In genomic region chrX:112857478-112857878, GRCh38 we compare ENCODE assay signal across 22 cellular contexts. TPM values are rescaled to one million over a fixed set of nuclear protein-coding genes. Genes with fewer than 3 reads are reported as not detected.
DNase-seq lines count a peak whose midpoint lies in the region; ATAC-seq lines count a peak whose summit lies in the region.
"Had no signal": no experiment of that assay in that cellular context is flagged by ENCODE, and none has a peak within 500 bp of the region (broad histone marks: within the 10 kb centered on the region; RNA-seq: fewer than 3 reads in every experiment).

No MANE protein-coding gene starts in this region.

- peaks cover 8% of the 10 kb centered on the region for H3K4me1 Mint-ChIP-seq in stimulated activated naive CD8-positive, alpha-beta T cell treated with anti-CD3 and anti-CD28 coated beads, Interleukin-15, amount 100 ng/mL, for 72 hours
- H3K4me1 Mint-ChIP-seq in stimulated activated naive B cell treated with anti-CD40 and anti-IgM and Interleukin-4, amounts not matched to agents 10 μg/mL and 1 μg/mL and 100 μg/mL, for 72 hours = peaks cover 0 to 13% of the 10 kb centered on the region in 2 donors

- no peak overlapping the region for H3K27ac Mint-ChIP-seq in stimulated activated naive CD8-positive, alpha-beta T cell treated with anti-CD3 and anti-CD28 coated beads, Interleukin-15, amount 100 ng/mL, for 72 hours
- no peak overlapping the region for H3K27ac Mint-ChIP-seq in stimulated activated naive B cell treated with anti-CD40 and anti-IgM and Interleukin-4, amounts not matched to agents 10 μg/mL and 1 μg/mL and 100 μg/mL, for 72 hours
- H3K27ac Mint-ChIP-seq: activated naive CD8-positive, alpha-beta T cell treated with anti-CD3 and anti-CD28 coated beads, Interleukin-2, amount 10 ng/mL, durations not matched to agents 7 days and 5 days; activated T-helper 2 cell treated with anti-CD3 and anti-CD28 coated beads, Interferon-gamma antibody, Interleukin-2, Interleukin-4, amounts not matched to agents 10 μg/mL and 5 μg/mL and 100 μg/mL, durations not matched to agents 14 hours and 24 hours and 36 hours; progenitor cell of endocrine pancreas had no signal

- ATAC-seq in stimulated activated naive CD8-positive, alpha-beta T cell treated with anti-CD3 and anti-CD28 coated beads, Interleukin-15, Interleukin-2, amounts not matched to agents 100 U/mL and 50 U/mL, for 24 hours = peak; percentile 68
- no peak for ATAC-seq in stimulated activated naive CD8-positive, alpha-beta T cell treated with anti-CD3 and anti-CD28 coated beads, Interleukin-15, amount 100 ng/mL, for 72 hours
- ATAC-seq in GM21447 (IDR thresholded peaks at IDR 0.05; ENCODE audit: unreplicated experiment) = peak; percentile 95
- peak; percentile 91 for ATAC-seq in HG03342 (IDR thresholded peaks at IDR 0.05; ENCODE audit: unreplicated experiment)
- ATAC-seq in stimulated activated naive B cell treated with anti-CD40 and anti-IgM and Interleukin-4, amounts not matched to agents 10 μg/mL and 1 μg/mL and 100 μg/mL, for 72 hours (replicated peaks) = peak; percentile 46 to 52
- ATAC-seq in left cardiac atrium = no peak
- ATAC-seq: body of pancreas, lower lobe of right lung had no signal

- no peaks in the 10 kb centered on the region for H3K36me3 Mint-ChIP-seq in stimulated activated naive B cell treated with anti-CD40 and anti-IgM and Interleukin-4, amounts not matched to agents 10 μg/mL and 1 μg/mL and 100 μg/mL, for 72 hours
- H3K36me3 Mint-ChIP-seq: activated naive CD8-positive, alpha-beta T cell treated with anti-CD3 and anti-CD28 coated beads, Interleukin-2, amount 10 ng/mL, durations not matched to agents 7 days and 5 days had no signal

- intact Hi-C loops in left cardiac atrium (cut with DNase I) = no loop called here

- H3K9me3 Mint-ChIP-seq in stimulated activated naive CD8-positive, alpha-beta T cell treated with anti-CD3 and anti-CD28 coated beads, Interleukin-15, amount 100 ng/mL, for 72 hours = no peaks in the 10 kb centered on the region
- H3K9me3 Mint-ChIP-seq in stimulated activated naive B cell treated with anti-CD40 and anti-IgM and Interleukin-4, amounts not matched to agents 10 μg/mL and 1 μg/mL and 100 μg/mL, for 72 hours = no peaks in the 10 kb centered on the region
- H3K9me3 Mint-ChIP-seq: activated naive CD8-positive, alpha-beta T cell treated with anti-CD3 and anti-CD28 coated beads, Interleukin-2, amount 10 ng/mL, durations not matched to agents 7 days and 5 days; activated T-helper 2 cell treated with anti-CD3 and anti-CD28 coated beads, Interferon-gamma antibody, Interleukin-2, Interleukin-4, amounts not matched to agents 10 μg/mL and 5 μg/mL and 100 μg/mL, durations not matched to agents 14 hours and 24 hours and 36 hours had no signal

- H3K4me3 Mint-ChIP-seq in stimulated activated naive CD8-positive, alpha-beta T cell treated with anti-CD3 and anti-CD28 coated beads, Interleukin-15, amount 100 ng/mL, for 72 hours = no peak overlapping the region
- H3K4me3 Mint-ChIP-seq in stimulated activated naive B cell treated with anti-CD40 and anti-IgM and Interleukin-4, amounts not matched to agents 10 μg/mL and 1 μg/mL and 100 μg/mL, for 72 hours = no peak overlapping the region
- H3K4me3 Mint-ChIP-seq: activated naive CD8-positive, alpha-beta T cell treated with anti-CD3 and anti-CD28 coated beads, Interleukin-2, amount 10 ng/mL, durations not matched to agents 7 days and 5 days had no signal

- H3K27me3 Mint-ChIP-seq in stimulated activated naive CD8-positive, alpha-beta T cell treated with anti-CD3 and anti-CD28 coated beads, Interleukin-15, amount 100 ng/mL, for 72 hours = peaks cover 18% of the 10 kb centered on the region
- peaks cover 0 to 5% of the 10 kb centered on the region in 2 donors for H3K27me3 Mint-ChIP-seq in stimulated activated naive B cell treated with anti-CD40 and anti-IgM and Interleukin-4, amounts not matched to agents 10 μg/mL and 1 μg/mL and 100 μg/mL, for 72 hours
- H3K27me3 Mint-ChIP-seq: progenitor cell of endocrine pancreas had no signal

- no peak for DNase-seq in stimulated activated naive CD8-positive, alpha-beta T cell treated with anti-CD3 and anti-CD28 coated beads, Interleukin-15, Interleukin-2, amounts not matched to agents 100 U/mL and 50 U/mL, for 24 hours
- no peak for DNase-seq in stimulated activated naive CD8-positive, alpha-beta T cell treated with anti-CD3 and anti-CD28 coated beads, Interleukin-15, amount 100 ng/mL, for 72 hours
- no peak for DNase-seq in stimulated activated naive B cell treated with anti-CD40 and anti-IgM and Interleukin-4, amounts not matched to agents 10 μg/mL and 1 μg/mL and 100 μg/mL, for 72 hours
- DNase-seq in globus pallidus (ENCODE audit: low spot score) (no peak), foreskin melanocyte (no peak), left cardiac atrium (no peak)
- DNase-seq: activated CD4-positive, CD25-positive, alpha-beta regulatory T cell treated with anti-CD3 and anti-CD28 coated beads, Interleukin-2, amount 50 U/mL, for 72 hours; activated naive CD8-positive, alpha-beta T cell treated with anti-CD3 and anti-CD28 coated beads, Interleukin-2, amount 10 ng/mL, durations not matched to agents 7 days and 5 days; body of pancreas; C1 segment of cervical spinal cord; EL; kidney; lower lobe of right lung; NCI-H1048; NCI-H2029 treated with DMSO at 0.1 percent for 48 hours; NCI-H446 treated with DMSO at 0.1 percent for 48 hours; sigmoid colon; testis had no signal

RNA-seq across cellular contexts. Expression of gene AMOT, which starts 16.8 kb away (rescaled TPM):
- total RNA-seq in left cardiac atrium = 10 to 100 TPM in 1 of 2 donors, 1 to 10 TPM in 1; 6.9 to 18.9 TPM

Comparison
In these comparisons a context has a peak if more than half of its experiments do, and no peak if none do; other contexts are left out.
1. ATAC-seq: peak in stimulated activated naive CD8-positive, alpha-beta T cell treated with anti-CD3 and anti-CD28 coated beads, Interleukin-15, Interleukin-2, amounts not matched to agents 100 U/mL and 50 U/mL, for 24 hours (single experiment), GM21447 (single experiment), HG03342 (single experiment) and stimulated activated naive B cell treated with anti-CD40 and anti-IgM and Interleukin-4, amounts not matched to agents 10 μg/mL and 1 μg/mL and 100 μg/mL, for 72 hours (2 of 2); none in stimulated activated naive CD8-positive, alpha-beta T cell treated with anti-CD3 and anti-CD28 coated beads, Interleukin-15, amount 100 ng/mL, for 72 hours (single experiment) and left cardiac atrium (0 of 2).